Comparison of ENCODE assay signal across 19 cellular contexts in genomic region chr11:1356007-1356435, GRCh38.
"Had no signal": no experiment of that assay in that cellular context is flagged by ENCODE, and none has a peak within 500 bp of the region (broad histone marks: within the 10 kb centered on the region; RNA-seq: fewer than 3 reads in every experiment).

No MANE protein-coding gene starts in this region.

- H3K36me3 ChIP-seq: brain microvascular endothelial cell, left ventricle myocardium inferior had no signal

- H3K27ac ChIP-seq: brain microvascular endothelial cell, dorsolateral prefrontal cortex, left ventricle myocardium inferior had no signal

- H3K9me3 ChIP-seq: left ventricle myocardium inferior had no signal

- H3K4me1 ChIP-seq: left ventricle myocardium inferior had no signal

- H3K4me3 ChIP-seq: dorsolateral prefrontal cortex, left ventricle myocardium inferior had no signal

- H3K4me3 Mint-ChIP-seq: activated CD8-positive, alpha-beta memory T cell treated with anti-CD3 and anti-CD28 coated beads, Interleukin-2, amount 10 ng/mL, durations not matched to agents 7 days and 5 days; activated T-cell treated with anti-CD3 and anti-CD28 coated beads, Interleukin-2, amount 50 U/mL, for 24 hours; memory B cell; T-helper 1 cell treated with Interleukin-12 subunit alpha and Interleukin-12 subunit beta and Interleukin-4 antibody, amounts not matched to agents 30 μg/mL and 1 μg/mL, for 36 hours had no signal

- H3K36me3 Mint-ChIP-seq: activated CD8-positive, alpha-beta memory T cell treated with anti-CD3 and anti-CD28 coated beads, Interleukin-2, amount 10 ng/mL, durations not matched to agents 7 days and 5 days; activated naive CD4-positive, alpha-beta T cell treated with anti-CD3 and anti-CD28 coated beads, Interleukin-2, amount 50 U/mL, for 72 hours had no signal

- H3K27me3 ChIP-seq: brain microvascular endothelial cell, dorsolateral prefrontal cortex had no signal

- ATAC-seq: activated CD8-positive, alpha-beta memory T cell treated with anti-CD3 and anti-CD28 coated beads, Interleukin-2, amount 10 ng/mL, durations not matched to agents 7 days and 5 days; activated naive CD4-positive, alpha-beta T cell treated with anti-CD3 and anti-CD28 coated beads, Interleukin-2, amount 50 U/mL, for 72 hours; esophagus mucosa had no signal

- H3K27ac Mint-ChIP-seq: activated CD8-positive, alpha-beta memory T cell treated with anti-CD3 and anti-CD28 coated beads, Interleukin-2, amount 10 ng/mL, durations not matched to agents 7 days and 5 days; activated T-cell treated with anti-CD3 and anti-CD28 coated beads, Interleukin-2, amount 50 U/mL, for 24 hours; memory B cell; T-helper 1 cell treated with Interleukin-12 subunit alpha and Interleukin-12 subunit beta and Interleukin-4 antibody, amounts not matched to agents 30 μg/mL and 1 μg/mL, for 36 hours had no signal

- FAIRE-seq: endometrium, urothelium cell line had no signal

- H3K4me1 Mint-ChIP-seq: activated CD8-positive, alpha-beta memory T cell treated with anti-CD3 and anti-CD28 coated beads, Interleukin-2, amount 10 ng/mL, durations not matched to agents 7 days and 5 days had no signal

- DNase-seq: activated CD4-positive, alpha-beta T cell treated with anti-CD3 and anti-CD28 coated beads, Interleukin-2, amount 50 U/mL, for 48 hours; activated CD4-positive, CD25-positive, alpha-beta regulatory T cell treated with anti-CD3 and anti-CD28 coated beads, Interleukin-2, amount 50 U/mL, for 72 hours; activated CD8-positive, alpha-beta memory T cell treated with anti-CD3 and anti-CD28 coated beads, Interleukin-2, amount 10 ng/mL, durations not matched to agents 7 days and 5 days; activated effector memory CD4-positive, alpha-beta T cell treated with Interleukin-2 at 50 U/mL for 16 hours; activated T-cell treated with anti-CD3 and anti-CD28 coated beads, Interleukin-2, amount 50 U/mL, for 24 hours; amygdala; brain microvascular endothelial cell; dorsolateral prefrontal cortex; foreskin fibroblast; islet precursor cell; left ventricle myocardium inferior; stimulated activated CD4-positive, alpha-beta T cell treated with anti-CD3 and anti-CD28 coated beads, Interleukin-2, amount 100 ng/mL, for 48 hours; stimulated activated naive CD4-positive, alpha-beta T cell treated with Interleukin-2 at 50 U/mL for 16 hours had no signal
